ENCODE assay signal across 10 cellular contexts in genomic region chr6:33786736-33787135, GRCh38. TPM values are rescaled to one million over a fixed set of nuclear protein-coding genes. Genes with fewer than 3 reads are reported as not detected.
DNase-seq lines count a peak whose midpoint lies in the region; ATAC-seq, FAIRE-seq and TF ChIP-seq lines count a peak whose summit lies in the region.
"Had no signal": no experiment of that assay in that cellular context is flagged by ENCODE, and none has a peak within 500 bp of the region (broad histone marks: within the 10 kb centered on the region; RNA-seq: fewer than 3 reads in every experiment).

No MANE protein-coding gene starts in this region.

- H2BK120ac ChIP-seq in trophoblast cell (ENCODE audit: insufficient read depth, low read length, poor library complexity) = no peak overlapping the region

- peaks cover 9 to 24% of the 10 kb centered on the region in 2 experiments for H3K36me3 ChIP-seq in HepG2 (replicated peaks in 1 of 2; ENCODE audit: control insufficient read depth in 1 of 2, insufficient read depth in 2 of 2, low read length in 2 of 2)
- H3K36me3 ChIP-seq in trophoblast cell (ENCODE audit: control insufficient read depth in 1 of 2, insufficient read depth in 2 of 2, low read length in 2 of 2) = peaks cover 30 to 31% of the 10 kb centered on the region in 2 experiments

- no peaks in the 10 kb centered on the region for H3K27me3 Mint-ChIP-seq in activated T-cell treated with anti-CD3 and anti-CD28 coated beads, Interleukin-2, amount 50 U/mL, for 4 hours (ENCODE audit: low read depth)
- H3K27me3 Mint-ChIP-seq in activated T-helper 2 cell treated with anti-CD3 and anti-CD28 coated beads, Interferon-gamma antibody, Interleukin-2, Interleukin-4, amounts not matched to agents 10 μg/mL and 5 μg/mL and 100 μg/mL, durations not matched to agents 14 hours and 24 hours and 36 hours (ENCODE audit: low read depth) = no peaks in the 10 kb centered on the region

- TF ChIP-seq EP300 in HepG2 (IDR thresholded peaks at IDR 0.05; ENCODE audit: low read depth in 2 of 2, low read length in 2 of 2) (no peak), HepG2 (CRISPR knock-in tag; IDR thresholded peaks at IDR 0.05; ENCODE audit: borderline replicate concordance) (no peak)

- H4K20me1 ChIP-seq in HepG2 (ENCODE audit: insufficient read depth, low read length) = peaks cover 9% of the 10 kb centered on the region; the same call in 1 of the 2 replicates

- no peak for ATAC-seq in activated T-cell treated with anti-CD3 and anti-CD28 coated beads, Interleukin-2, amount 50 U/mL, for 4 hours
- ATAC-seq in HepG2 = no peak

- H3K4me1 ChIP-seq in HepG2 (ENCODE audit: insufficient read depth, low read length) = peaks cover 28% of the 10 kb centered on the region
- peaks cover 17 to 23% of the 10 kb centered on the region in 2 experiments for H3K4me1 ChIP-seq in trophoblast cell (ENCODE audit: control insufficient read depth in 1 of 2, insufficient read depth in 2 of 2, low read length in 2 of 2)

- no peak overlapping the region for H3K23ac ChIP-seq in trophoblast cell (ENCODE audit: low read length)

- intact Hi-C loops in activated T-helper 2 cell treated with anti-CD3 and anti-CD28 coated beads, Interferon-gamma antibody, Interleukin-2, Interleukin-4, amounts not matched to agents 10 μg/mL and 5 μg/mL and 100 μg/mL, durations not matched to agents 14 hours and 24 hours and 36 hours (cut with micrococcal nuclease) = loop anchor here (5.0 kb wide), 1 partner anchor 116 kb away; no protein-coding TSS in a partner anchor
- intact Hi-C loops in HepG2 (cut with micrococcal nuclease; ENCODE audit: unreplicated experiment) = no loop called here

- H3K4me2 ChIP-seq in HepG2 (ENCODE audit: low read depth, low read length) (no peak overlapping the region), trophoblast cell (ENCODE audit: low read length) (no peak overlapping the region)

- no peak overlapping the region for H4K12ac ChIP-seq in trophoblast cell (ENCODE audit: low read depth, low read length)

- no peak overlapping the region for H2BK5ac ChIP-seq in trophoblast cell (ENCODE audit: low read depth, low read length, poor library complexity)

- H3K9ac ChIP-seq in HepG2 (ENCODE audit: insufficient read depth, low read depth, low read length) (peak overlapping the region; percentile 90; the same call in 1 of the 2 replicates), trophoblast cell (ENCODE audit: low read length) (no peak overlapping the region)

- 94% methylated on average over 3 of the region's 3 CpGs for WGBS in HepG2 (ENCODE audit: low lambda C conversion rate)
- WGBS in trophoblast cell (ENCODE audit: extremely low coverage, insufficient coverage, insufficient read length) = no CpG with 5 or more reads among the region's 3 CpGs

- BruUV-seq in HepG2 (replicated peaks; lab: Mats Ljungman, UMichigan) = no TSS peak

- H2AFZ ChIP-seq in HepG2 (ENCODE audit: low read length) = no peak overlapping the region
- no peak overlapping the region for H2AFZ ChIP-seq in trophoblast cell (ENCODE audit: insufficient read depth, low read length, poor library complexity)

- H3K4me1 Mint-ChIP-seq in activated T-cell treated with anti-CD3 and anti-CD28 coated beads, Interleukin-2, amount 50 U/mL, for 4 hours (ENCODE audit: low read depth) = peaks cover 57% of the 10 kb centered on the region
- peaks cover 34% of the 10 kb centered on the region for H3K4me1 Mint-ChIP-seq in activated T-helper 2 cell treated with anti-CD3 and anti-CD28 coated beads, Interferon-gamma antibody, Interleukin-2, Interleukin-4, amounts not matched to agents 10 μg/mL and 5 μg/mL and 100 μg/mL, durations not matched to agents 14 hours and 24 hours and 36 hours (ENCODE audit: low read depth)

- no peak overlapping the region for H2BK12ac ChIP-seq in trophoblast cell (ENCODE audit: low read length)

- no peak overlapping the region for H4K91ac ChIP-seq in trophoblast cell (ENCODE audit: low read depth, low read length)

- in situ Hi-C loops in HepG2 (cut with HindIII; ENCODE audit: extremely low pct_ligation_motif_present, low pct_unique_long_range_greater_than_20kb) = no loop called here

- H3K4me3 Mint-ChIP-seq in activated T-cell treated with anti-CD3 and anti-CD28 coated beads, Interleukin-2, amount 50 U/mL, for 4 hours = peak overlapping the region; percentile 98
- peak overlapping the region; percentile 92 for H3K4me3 Mint-ChIP-seq in activated T-helper 2 cell treated with anti-CD3 and anti-CD28 coated beads, Interferon-gamma antibody, Interleukin-2, Interleukin-4, amounts not matched to agents 10 μg/mL and 5 μg/mL and 100 μg/mL, durations not matched to agents 14 hours and 24 hours and 36 hours (ENCODE audit: low read depth)

- H3K36me3 Mint-ChIP-seq in activated T-cell treated with anti-CD3 and anti-CD28 coated beads, Interleukin-2, amount 50 U/mL, for 4 hours (ENCODE audit: insufficient read depth) = peaks cover 33% of the 10 kb centered on the region
- peaks cover 55% of the 10 kb centered on the region for H3K36me3 Mint-ChIP-seq in activated T-helper 2 cell treated with anti-CD3 and anti-CD28 coated beads, Interferon-gamma antibody, Interleukin-2, Interleukin-4, amounts not matched to agents 10 μg/mL and 5 μg/mL and 100 μg/mL, durations not matched to agents 14 hours and 24 hours and 36 hours (ENCODE audit: low read depth)

- no peak overlapping the region for H3K27ac ChIP-seq in HepG2 (ENCODE audit: extremely low read length, insufficient read depth, low read length)
- peak overlapping the region; percentile 93 for H3K27ac ChIP-seq in substantia nigra (ENCODE audit: low read depth, low read length, poor library complexity, severe bottlenecking)
- H3K27ac ChIP-seq in trophoblast cell (ENCODE audit: low read depth, low read length) = no peak overlapping the region

- H3K18ac ChIP-seq in trophoblast cell (ENCODE audit: low read length) = no peak overlapping the region

- H3K4me3 ChIP-seq in HepG2 (replicated peaks in 1 of 3; ENCODE audit: insufficient read depth in 1 of 3, low read depth in 2 of 3, low read length in 3 of 3) (no peak overlapping the region), trophoblast cell (ENCODE audit: low read depth, low read length) (no peak overlapping the region)

- no peaks in the 10 kb centered on the region for H3K9me3 Mint-ChIP-seq in activated T-cell treated with anti-CD3 and anti-CD28 coated beads, Interleukin-2, amount 50 U/mL, for 4 hours
- H3K9me3 Mint-ChIP-seq in activated T-helper 2 cell treated with anti-CD3 and anti-CD28 coated beads, Interferon-gamma antibody, Interleukin-2, Interleukin-4, amounts not matched to agents 10 μg/mL and 5 μg/mL and 100 μg/mL, durations not matched to agents 14 hours and 24 hours and 36 hours = no peaks in the 10 kb centered on the region

- peak overlapping the region; percentile 48 for H3K27ac Mint-ChIP-seq in activated T-helper 2 cell treated with anti-CD3 and anti-CD28 coated beads, Interferon-gamma antibody, Interleukin-2, Interleukin-4, amounts not matched to agents 10 μg/mL and 5 μg/mL and 100 μg/mL, durations not matched to agents 14 hours and 24 hours and 36 hours

- POLR2A ChIA-PET in HepG2 (lab: Yijun Ruan, JAX) = no interaction called here

- no peak for TF ChIP-seq CTCF in HepG2 (CRISPR knock-in tag; IDR thresholded peaks at IDR 0.05)

- peaks cover 18% of the 10 kb centered on the region for H3K79me1 ChIP-seq in trophoblast cell (ENCODE audit: low read length)

- no peak for TF ChIP-seq POLR2A in HepG2 (IDR thresholded peaks at IDR 0.05; ENCODE audit: insufficient read depth in 1 of 2, low read depth in 2 of 2, low read length in 2 of 2)

- no peak for DNase-seq in activated T-cell treated with anti-CD3 and anti-CD28 coated beads, Interleukin-2, amount 50 U/mL, for 4 hours
- DNase-seq in activated T-cell treated with anti-CD3 and anti-CD28 coated beads, Interleukin-2, amount 50 U/mL, for 1 hour = no peak
- DNase-seq in activated T-helper 2 cell treated with anti-CD3 and anti-CD28 coated beads, Interferon-gamma antibody, Interleukin-2, Interleukin-4, amounts not matched to agents 10 μg/mL and 5 μg/mL and 100 μg/mL, durations not matched to agents 14 hours and 24 hours and 36 hours (ENCODE audit: low spot score) = no peak
- DNase-seq in HepG2 (ENCODE audit: low spot score) (no peak), substantia nigra (lab: John Stamatoyannopoulos, UW) (no peak), HuH-7 (ENCODE audit: low spot score) (no peak), RCC 7860 (ENCODE audit: low spot score) (no peak), trophoblast cell (no peak)

- no peak for FAIRE-seq in HepG2 (lab: Jason Lieb, UNC)
- FAIRE-seq in RCC 7860 (lab: Jason Lieb, UNC) = no peak

- no peak overlapping the region for H2AK5ac ChIP-seq in trophoblast cell (ENCODE audit: low read length)

- no peak overlapping the region for H4K8ac ChIP-seq in trophoblast cell (ENCODE audit: low read depth, low read length)

- H3K14ac ChIP-seq in trophoblast cell (ENCODE audit: low read length) = no peak overlapping the region

- TF ChIP-seq RAD21 in HepG2 (CRISPR knock-in tag; IDR thresholded peaks at IDR 0.05) = no peak

- no peaks in the 10 kb centered on the region; a peak in 1 of 5 replicates for H3K27me3 ChIP-seq in HepG2 (ENCODE audit: control insufficient read depth in 1 of 2, insufficient read depth in 2 of 2, low read length in 2 of 2)
- no peaks in the 10 kb centered on the region for H3K27me3 ChIP-seq in trophoblast cell (ENCODE audit: insufficient read depth, low read length)

- CTCF ChIA-PET in HepG2 (lab: Yijun Ruan, JAX; ENCODE audit: low intra/inter-chr PET ratio, low total read pairs) = no interaction called here

- H3K4ac ChIP-seq in trophoblast cell (ENCODE audit: low read depth, low read length) = no peak overlapping the region

- H3K9me3 ChIP-seq in HepG2 (ENCODE audit: low read length) (no peaks in the 10 kb centered on the region), trophoblast cell (ENCODE audit: insufficient read depth, low read depth, low read length) (no peaks in the 10 kb centered on the region)

- H3K79me2 ChIP-seq in HepG2 (ENCODE audit: insufficient read depth, low read length) (peaks cover 24% of the 10 kb centered on the region), trophoblast cell (ENCODE audit: control insufficient read depth, insufficient read depth, low read length, poor library complexity) (peaks cover 9% of the 10 kb centered on the region)

RNA-seq across cellular contexts. Expression of gene LEMD2, which starts 2.2 kb away (rescaled TPM):
- total RNA-seq in activated T-cell treated with anti-CD3 and anti-CD28 coated beads, Interleukin-2, amount 50 U/mL, for 4 hours = 10 to 100 TPM; 44.4 to 51.8 (median 49.5) TPM
- 61.7 and 66.2 TPM in 2 replicates for total RNA-seq in activated T-helper 2 cell treated with anti-CD3 and anti-CD28 coated beads, Interferon-gamma antibody, Interleukin-2, Interleukin-4, amounts not matched to agents 10 μg/mL and 5 μg/mL and 100 μg/mL, durations not matched to agents 14 hours and 24 hours and 36 hours
- 17.9 and 45.2 TPM in 2 replicates for total RNA-seq in HepG2 (2016; rRNA removed; fragmentation: Illumina TruSeq; extraction: Trizol)
- 14.2 and 15.8 TPM in 2 replicates for total RNA-seq in HepG2 (2016; cell fraction: cytosol; rRNA removed; fragmentation: Illumina TruSeq; extraction: Trizol; ENCODE audit: low read depth)
- 16.3 and 48.1 TPM in 2 replicates for total RNA-seq in HepG2 (2016; cell fraction: insoluble cytoplasmic fraction; rRNA removed; fragmentation: Illumina TruSeq; extraction: Trizol)
- total RNA-seq in HepG2 (2016; cell fraction: membrane; rRNA removed; fragmentation: Illumina TruSeq; extraction: Trizol) = 19.9 and 22.2 TPM in 2 replicates
- total RNA-seq in HepG2 (2016; cell fraction: nucleus; rRNA removed; fragmentation: Illumina TruSeq; extraction: Trizol) = 44.0 and 55.5 TPM in 2 replicates
- 62.9 and 76.2 TPM in 2 replicates for polyA plus RNA-seq in HepG2 (2011; rRNA removed)
- polyA plus RNA-seq in HepG2 (2011; cell fraction: cytosol; rRNA removed) = 45.0 and 49.7 TPM in 2 replicates
- 115 and 140 TPM in 2 replicates for polyA plus RNA-seq in HepG2 (2011; cell fraction: nucleus; rRNA removed)
- polyA plus RNA-seq in HepG2 (2012) = 46.9 and 65.3 TPM in 2 replicates
- polyA plus RNA-seq in HepG2 (2016; cell fraction: cytosol; fragmentation: Illumina TruSeq; extraction: Trizol; ENCODE audit: low read depth) = 6.6 and 7.4 TPM in 2 replicates
- 14.0 and 18.6 TPM in 2 replicates for polyA plus RNA-seq in HepG2 (2016; cell fraction: insoluble cytoplasmic fraction; fragmentation: Illumina TruSeq; extraction: Trizol; ENCODE audit: low read depth)
- polyA plus RNA-seq in HepG2 (2016; cell fraction: membrane; fragmentation: Illumina TruSeq; extraction: Trizol; ENCODE audit: low read depth) = 12.6 and 12.8 TPM in 2 replicates
- 87.5 and 97.1 TPM in 2 replicates for polyA plus RNA-seq in HepG2 (2016; cell fraction: nucleus; fragmentation: Illumina TruSeq; extraction: Trizol; ENCODE audit: insufficient read depth, low read depth)
- polyA minus RNA-seq in HepG2 (2011; rRNA and poly(A)+ RNA removed; ENCODE audit: low replicate concordance) = 43.4 and 90.0 TPM in 2 replicates
- polyA minus RNA-seq in HepG2 (2011; cell fraction: cytosol; rRNA and poly(A)+ RNA removed) = 30.7 and 35.8 TPM in 2 replicates
- 80.9 and 103 TPM in 2 replicates for polyA minus RNA-seq in HepG2 (2011; cell fraction: nucleus; rRNA and poly(A)+ RNA removed)
- polyA plus RNA-seq in trophoblast cell (2013) = 28.0 TPM in 2 replicates

RNA-seq across cellular contexts. Expression of gene MLN, which starts 17.1 kb away (rescaled TPM):
- total RNA-seq in activated T-cell treated with anti-CD3 and anti-CD28 coated beads, Interleukin-2, amount 50 U/mL, for 4 hours = not detected
- not detected in 2 replicates for total RNA-seq in activated T-helper 2 cell treated with anti-CD3 and anti-CD28 coated beads, Interferon-gamma antibody, Interleukin-2, Interleukin-4, amounts not matched to agents 10 μg/mL and 5 μg/mL and 100 μg/mL, durations not matched to agents 14 hours and 24 hours and 36 hours
- not detected in 2 replicates for total RNA-seq in HepG2 (2016; rRNA removed; fragmentation: Illumina TruSeq; extraction: Trizol)
- not detected in 2 replicates for total RNA-seq in HepG2 (2016; cell fraction: cytosol; rRNA removed; fragmentation: Illumina TruSeq; extraction: Trizol; ENCODE audit: low read depth)
- not detected in 2 replicates for total RNA-seq in HepG2 (2016; cell fraction: insoluble cytoplasmic fraction; rRNA removed; fragmentation: Illumina TruSeq; extraction: Trizol)
- not detected in 2 replicates for total RNA-seq in HepG2 (2016; cell fraction: membrane; rRNA removed; fragmentation: Illumina TruSeq; extraction: Trizol)
- total RNA-seq in HepG2 (2016; cell fraction: nucleus; rRNA removed; fragmentation: Illumina TruSeq; extraction: Trizol) = not detected in 2 replicates
- polyA plus RNA-seq in HepG2 (2011; rRNA removed) = not detected in 2 replicates
- not detected in 2 replicates for polyA plus RNA-seq in HepG2 (2011; cell fraction: cytosol; rRNA removed)
- not detected in 2 replicates for polyA plus RNA-seq in HepG2 (2011; cell fraction: nucleus; rRNA removed)
- polyA plus RNA-seq in HepG2 (2012) = not detected in 2 replicates
- not detected in 2 replicates for polyA plus RNA-seq in HepG2 (2016; cell fraction: cytosol; fragmentation: Illumina TruSeq; extraction: Trizol; ENCODE audit: low read depth)
- polyA plus RNA-seq in HepG2 (2016; cell fraction: insoluble cytoplasmic fraction; fragmentation: Illumina TruSeq; extraction: Trizol; ENCODE audit: low read depth) = not detected in 2 replicates
- not detected in 2 replicates for polyA plus RNA-seq in HepG2 (2016; cell fraction: membrane; fragmentation: Illumina TruSeq; extraction: Trizol; ENCODE audit: low read depth)
- polyA plus RNA-seq in HepG2 (2016; cell fraction: nucleus; fragmentation: Illumina TruSeq; extraction: Trizol; ENCODE audit: insufficient read depth, low read depth) = not detected in 2 replicates
- not detected in 2 replicates for polyA minus RNA-seq in HepG2 (2011; rRNA and poly(A)+ RNA removed; ENCODE audit: low replicate concordance)
- not detected in 2 replicates for polyA minus RNA-seq in HepG2 (2011; cell fraction: cytosol; rRNA and poly(A)+ RNA removed)
- polyA minus RNA-seq in HepG2 (2011; cell fraction: nucleus; rRNA and poly(A)+ RNA removed) = not detected in 2 replicates
- 0.10 TPM in 1 of 2 replicates, not detected in the other for polyA plus RNA-seq in trophoblast cell (2013)
- total RNA-seq: urinary bladder had no signal
- polyA plus RNA-seq: BJ, urinary bladder had no signal

RNA-seq across cellular contexts. Expression of gene IP6K3, which starts 40.0 kb away (rescaled TPM):
- not detected for total RNA-seq in activated T-cell treated with anti-CD3 and anti-CD28 coated beads, Interleukin-2, amount 50 U/mL, for 4 hours
- not detected in 2 replicates for total RNA-seq in activated T-helper 2 cell treated with anti-CD3 and anti-CD28 coated beads, Interferon-gamma antibody, Interleukin-2, Interleukin-4, amounts not matched to agents 10 μg/mL and 5 μg/mL and 100 μg/mL, durations not matched to agents 14 hours and 24 hours and 36 hours
- 0.11 and 0.44 TPM in 2 replicates for total RNA-seq in HepG2 (2016; rRNA removed; fragmentation: Illumina TruSeq; extraction: Trizol)
- 0.18 and 0.40 TPM in 2 replicates for total RNA-seq in HepG2 (2016; cell fraction: cytosol; rRNA removed; fragmentation: Illumina TruSeq; extraction: Trizol; ENCODE audit: low read depth)
- total RNA-seq in HepG2 (2016; cell fraction: insoluble cytoplasmic fraction; rRNA removed; fragmentation: Illumina TruSeq; extraction: Trizol) = 0.28 and 0.52 TPM in 2 replicates
- total RNA-seq in HepG2 (2016; cell fraction: membrane; rRNA removed; fragmentation: Illumina TruSeq; extraction: Trizol) = 0.17 TPM in 1 of 2 replicates, not detected in the other
- total RNA-seq in HepG2 (2016; cell fraction: nucleus; rRNA removed; fragmentation: Illumina TruSeq; extraction: Trizol) = 0.53 TPM in 2 replicates
- 0.18 and 0.48 TPM in 2 replicates for polyA plus RNA-seq in HepG2 (2011; rRNA removed)
- polyA plus RNA-seq in HepG2 (2011; cell fraction: cytosol; rRNA removed) = 0.16 and 0.22 TPM in 2 replicates
- polyA plus RNA-seq in HepG2 (2011; cell fraction: nucleus; rRNA removed) = 0.63 and 0.76 TPM in 2 replicates
- 0.13 TPM in 1 of 2 replicates, not detected in the other for polyA plus RNA-seq in HepG2 (2012)
- 0.20 and 0.21 TPM in 2 replicates for polyA plus RNA-seq in HepG2 (2016; cell fraction: cytosol; fragmentation: Illumina TruSeq; extraction: Trizol; ENCODE audit: low read depth)
- polyA plus RNA-seq in HepG2 (2016; cell fraction: insoluble cytoplasmic fraction; fragmentation: Illumina TruSeq; extraction: Trizol; ENCODE audit: low read depth) = 0.20 and 0.22 TPM in 2 replicates
- 0.86 TPM in 1 of 2 replicates, not detected in the other for polyA plus RNA-seq in HepG2 (2016; cell fraction: membrane; fragmentation: Illumina TruSeq; extraction: Trizol; ENCODE audit: low read depth)
- 0.40 and 0.75 TPM in 2 replicates for polyA plus RNA-seq in HepG2 (2016; cell fraction: nucleus; fragmentation: Illumina TruSeq; extraction: Trizol; ENCODE audit: insufficient read depth, low read depth)
- polyA minus RNA-seq in HepG2 (2011; rRNA and poly(A)+ RNA removed; ENCODE audit: low replicate concordance) = 0.18 TPM in 1 of 2 replicates, not detected in the other
- polyA minus RNA-seq in HepG2 (2011; cell fraction: cytosol; rRNA and poly(A)+ RNA removed) = 0.30 TPM in 1 of 2 replicates, not detected in the other
- 0.62 TPM in 1 of 2 replicates, not detected in the other for polyA minus RNA-seq in HepG2 (2011; cell fraction: nucleus; rRNA and poly(A)+ RNA removed)
- polyA plus RNA-seq in trophoblast cell (2013) = 1.4 and 1.5 TPM in 2 replicates
